33 cellular contexts compared by ENCODE assay signal in the genomic region with DNA sequence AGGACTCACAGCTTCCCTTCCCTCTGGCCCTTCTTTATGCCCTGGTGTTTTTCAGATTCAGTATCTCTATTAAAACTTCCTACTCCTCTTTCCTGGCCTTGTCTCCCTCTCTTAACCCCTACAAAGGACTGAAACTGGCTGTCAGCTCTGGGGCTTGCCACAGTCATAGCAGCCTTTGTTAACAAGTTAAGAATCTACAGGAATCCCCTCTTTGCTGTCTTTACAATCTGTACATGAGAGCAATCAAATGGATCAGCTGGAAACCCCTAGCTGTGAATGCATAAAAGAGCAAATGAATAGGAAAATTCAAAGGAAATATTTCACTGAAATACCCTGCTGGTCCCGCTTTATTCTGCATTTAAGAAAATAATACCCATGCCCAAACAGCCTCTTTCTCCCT.
"Had no signal": no experiment of that assay in that cellular context is flagged by ENCODE, and none has a peak within 500 bp of the region (broad histone marks: within the 10 kb centered on the region; RNA-seq: fewer than 3 reads in every experiment).

No MANE protein-coding gene starts in this region.

- H3K4me1 Mint-ChIP-seq: activated naive CD8-positive, alpha-beta T cell treated with anti-CD3 and anti-CD28 coated beads for 36 hours; immature natural killer cell; naive B cell; stimulated activated effector memory CD8-positive, alpha-beta T cell treated with anti-CD3 and anti-CD28 coated beads, Interleukin-12 subunit alpha, Interleukin-12 subunit beta, amount 100 ng/mL, for 72 hours; stimulated activated naive CD8-positive, alpha-beta T cell treated with anti-CD3 and anti-CD28 coated beads, Interleukin-15, amount 100 ng/mL, for 72 hours had no signal

- H3K4me3 ChIP-seq: adrenal gland, coronary artery, dorsolateral prefrontal cortex, gastroesophageal sphincter, psoas muscle, right atrium auricular region, spleen, uterus had no signal

- H3K27me3 ChIP-seq: adrenal gland, brain microvascular endothelial cell, gastroesophageal sphincter, right atrium auricular region, uterus had no signal

- H3K36me3 Mint-ChIP-seq: activated naive CD8-positive, alpha-beta T cell treated with anti-CD3 and anti-CD28 coated beads for 36 hours; immature natural killer cell; mesothelial cell of epicardium; naive B cell; stimulated activated effector memory CD8-positive, alpha-beta T cell treated with anti-CD3 and anti-CD28 coated beads, Interleukin-12 subunit alpha, Interleukin-12 subunit beta, amount 100 ng/mL, for 72 hours; type B pancreatic cell had no signal

- ATAC-seq: effector memory CD8-positive, alpha-beta T cell; gastroesophageal sphincter; left colon; psoas muscle; stimulated activated effector memory CD8-positive, alpha-beta T cell treated with anti-CD3 and anti-CD28 coated beads, Interleukin-12 subunit alpha, Interleukin-12 subunit beta, amount 100 ng/mL, for 72 hours; stimulated activated naive CD8-positive, alpha-beta T cell treated with anti-CD3 and anti-CD28 coated beads, Interleukin-15, amount 100 ng/mL, for 72 hours had no signal

- H3K4me3 Mint-ChIP-seq: activated naive CD8-positive, alpha-beta T cell treated with anti-CD3 and anti-CD28 coated beads for 36 hours; effector memory CD8-positive, alpha-beta T cell; immature natural killer cell; mesothelial cell of epicardium; naive B cell; stimulated activated effector memory CD8-positive, alpha-beta T cell treated with anti-CD3 and anti-CD28 coated beads, Interleukin-12 subunit alpha, Interleukin-12 subunit beta, amount 100 ng/mL, for 72 hours; stimulated activated naive CD8-positive, alpha-beta T cell treated with anti-CD3 and anti-CD28 coated beads, Interleukin-15, amount 100 ng/mL, for 72 hours; T-helper 2 cell treated with Interferon-gamma antibody and Interleukin-4, amounts not matched to agents 5 μg/mL and 100 μg/mL, for 36 hours; type B pancreatic cell had no signal

- H3K27ac Mint-ChIP-seq: activated naive CD8-positive, alpha-beta T cell treated with anti-CD3 and anti-CD28 coated beads for 36 hours; effector memory CD8-positive, alpha-beta T cell; immature natural killer cell; mesothelial cell of epicardium; stimulated activated effector memory CD8-positive, alpha-beta T cell treated with anti-CD3 and anti-CD28 coated beads, Interleukin-12 subunit alpha, Interleukin-12 subunit beta, amount 100 ng/mL, for 72 hours; stimulated activated naive CD8-positive, alpha-beta T cell treated with anti-CD3 and anti-CD28 coated beads, Interleukin-15, amount 100 ng/mL, for 72 hours; T-helper 2 cell treated with Interferon-gamma antibody and Interleukin-4, amounts not matched to agents 5 μg/mL and 100 μg/mL, for 36 hours; type B pancreatic cell had no signal

- H3K36me3 ChIP-seq: adrenal gland, brain microvascular endothelial cell, gastroesophageal sphincter, right atrium auricular region, spleen, uterus had no signal

- H3K9me3 Mint-ChIP-seq: activated naive CD8-positive, alpha-beta T cell treated with anti-CD3 and anti-CD28 coated beads for 36 hours; mesothelial cell of epicardium; stimulated activated effector memory CD8-positive, alpha-beta T cell treated with anti-CD3 and anti-CD28 coated beads, Interleukin-12 subunit alpha, Interleukin-12 subunit beta, amount 100 ng/mL, for 72 hours; stimulated activated naive CD8-positive, alpha-beta T cell treated with anti-CD3 and anti-CD28 coated beads, Interleukin-15, amount 100 ng/mL, for 72 hours; T-helper 2 cell treated with Interferon-gamma antibody and Interleukin-4, amounts not matched to agents 5 μg/mL and 100 μg/mL, for 36 hours; type B pancreatic cell had no signal

- H3K9ac ChIP-seq: parathyroid adenoma had no signal

- H2AFZ ChIP-seq: parathyroid adenoma had no signal

- H3K9me3 ChIP-seq: adrenal gland, gastroesophageal sphincter, psoas muscle, right atrium auricular region, spleen, uterus had no signal

- H3K79me2 ChIP-seq: parathyroid adenoma had no signal

- H3K27me3 Mint-ChIP-seq: activated naive CD8-positive, alpha-beta T cell treated with anti-CD3 and anti-CD28 coated beads for 36 hours; effector memory CD8-positive, alpha-beta T cell; naive B cell; stimulated activated naive CD8-positive, alpha-beta T cell treated with anti-CD3 and anti-CD28 coated beads, Interleukin-15, amount 100 ng/mL, for 72 hours had no signal

- FAIRE-seq: endothelial cell of umbilical vein, kidney had no signal

- DNase-seq: activated CD4-positive, alpha-beta T cell treated with anti-CD3 and anti-CD28 coated beads for 4 hours; activated CD4-positive, alpha-beta T cell treated with anti-CD3 and anti-CD28 coated beads, Interleukin-2, amount 50 U/mL, for 4 hours; activated effector memory CD4-positive, alpha-beta T cell treated with Interleukin-2 at 50 U/mL for 16 hours; activated naive CD4-positive, alpha-beta T cell treated with Interleukin-2 at 50 U/mL for 16 hours; activated naive CD8-positive, alpha-beta T cell treated with anti-CD3 and anti-CD28 coated beads for 36 hours; adrenal gland; aorta; brain microvascular endothelial cell; dorsolateral prefrontal cortex; effector memory CD8-positive, alpha-beta T cell; head of caudate nucleus; hippocampal formation; immature natural killer cell; kidney; left colon; naive B cell; occipital lobe; psoas muscle; spleen; stimulated activated CD4-positive, alpha-beta T cell treated with anti-CD3 and anti-CD28 coated beads, Interleukin-4, amount 100 ng/mL, for 1 hour; stimulated activated naive CD8-positive, alpha-beta T cell treated with anti-CD3 and anti-CD28 coated beads, Interleukin-15, amount 100 ng/mL, for 72 hours; substantia nigra; T-helper 1 cell; uterus had no signal

- H3K4me1 ChIP-seq: adrenal gland, gastroesophageal sphincter, parathyroid adenoma, psoas muscle, right atrium auricular region, spleen, uterus had no signal

- H3K27ac ChIP-seq: adrenal gland, brain microvascular endothelial cell, coronary artery, dorsolateral prefrontal cortex, gastroesophageal sphincter, parathyroid adenoma, psoas muscle, right atrium auricular region, spleen, uterus had no signal
